ENCODE assay signal across 1 cellular context in the genomic region with DNA sequence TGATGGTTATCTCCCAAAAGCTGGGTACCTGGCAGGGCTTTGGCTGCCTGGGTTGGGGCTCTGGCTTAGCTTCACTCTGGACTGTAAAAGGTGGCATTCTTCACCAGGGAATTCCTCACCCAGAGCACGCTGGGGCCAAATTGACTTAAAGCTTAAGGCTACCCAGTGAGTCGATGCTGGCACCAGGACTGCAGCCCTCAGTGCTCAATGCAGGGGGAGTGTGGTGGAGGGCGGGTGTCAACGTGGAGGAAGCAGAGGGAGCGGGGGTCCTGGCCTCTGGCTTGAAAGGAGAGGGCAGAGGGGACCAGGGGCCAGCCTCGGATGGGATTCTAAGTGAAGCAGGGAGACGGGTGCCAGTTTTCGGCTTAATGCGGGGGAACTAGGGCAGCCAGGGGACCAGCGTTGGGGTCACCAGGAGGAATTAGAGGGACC.
TF ChIP-seq lines count a peak whose summit lies in the region.

No MANE protein-coding gene starts in this region.

TF ChIP-seq in H1, 55 proteins besides CTCF, POLR2A, EP300 and RAD21:
- TF ChIP-seq NRF1 (IDR thresholded peaks at IDR 0.05; ENCODE audit: low read depth, low read length) = no peak
- TF ChIP-seq, protein P1, sequence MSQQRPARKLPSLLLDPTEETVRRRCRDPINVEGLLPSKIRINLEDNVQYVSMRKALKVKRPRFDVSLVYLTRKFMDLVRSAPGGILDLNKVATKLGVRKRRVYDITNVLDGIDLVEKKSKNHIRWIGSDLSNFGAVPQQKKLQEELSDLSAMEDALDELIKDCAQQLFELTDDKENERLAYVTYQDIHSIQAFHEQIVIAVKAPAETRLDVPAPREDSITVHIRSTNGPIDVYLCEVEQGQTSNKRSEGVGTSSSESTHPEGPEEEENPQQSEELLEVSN (IDR thresholded peaks at IDR 0.05) = no peak
- TF ChIP-seq SIN3A (conservative IDR thresholded peaks at IDR 0.05 in 1 of 2, IDR thresholded peaks at IDR 0.05 in 1 of 2; ENCODE audit: low read depth in 1 of 2, low read length in 2 of 2) = no peak
- TF ChIP-seq CTBP2 (IDR thresholded peaks at IDR 0.05; ENCODE audit: borderline replicate concordance, insufficient read depth, insufficient read length, low read length) = no peak
- TF ChIP-seq NANOG (IDR thresholded peaks at IDR 0.05; ENCODE audit: insufficient read depth, low read depth, low read length, poor library complexity, severe bottlenecking) = no peak
- no peak for TF ChIP-seq SP1 (IDR thresholded peaks at IDR 0.05; ENCODE audit: low read depth, low read length)
- TF ChIP-seq TAF7 (optimal IDR thresholded peaks at IDR 0.05; ENCODE audit: borderline replicate concordance, low read depth, low read length) = no peak
- TF ChIP-seq MAFK (IDR thresholded peaks at IDR 0.05; ENCODE audit: low read depth, low read length) = no peak
- no peak for TF ChIP-seq SAP30 (IDR thresholded peaks at IDR 0.05; ENCODE audit: insufficient read depth, insufficient replicate concordance, low read length)
- TF ChIP-seq CHD2 (IDR thresholded peaks at IDR 0.05; ENCODE audit: low read length) = no peak
- TF ChIP-seq CEBPB (IDR thresholded peaks at IDR 0.05; ENCODE audit: low read depth, low read length) = no peak
- no peak for TF ChIP-seq HDAC6 (IDR thresholded peaks at IDR 0.05; ENCODE audit: low read depth, low read length)
- TF ChIP-seq CBX5 (IDR thresholded peaks at IDR 0.05; ENCODE audit: low read depth, low read length) = no peak
- no peak for TF ChIP-seq CBX8 (IDR thresholded peaks at IDR 0.05; ENCODE audit: borderline replicate concordance, low read depth, low read length)
- no peak for TF ChIP-seq JUN (IDR thresholded peaks at IDR 0.05; ENCODE audit: low read depth, low read length)
- no peak for TF ChIP-seq PHF8 (conservative IDR thresholded peaks at IDR 0.05; ENCODE audit: low read depth, low read length)
- TF ChIP-seq SP4 (IDR thresholded peaks at IDR 0.05; ENCODE audit: low read length) = no peak
- TF ChIP-seq, protein P2, sequence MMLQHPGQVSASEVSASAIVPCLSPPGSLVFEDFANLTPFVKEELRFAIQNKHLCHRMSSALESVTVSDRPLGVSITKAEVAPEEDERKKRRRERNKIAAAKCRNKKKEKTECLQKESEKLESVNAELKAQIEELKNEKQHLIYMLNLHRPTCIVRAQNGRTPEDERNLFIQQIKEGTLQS (IDR thresholded peaks at IDR 0.05; ENCODE audit: insufficient read depth, low read depth, low read length) = no peak
- TF ChIP-seq RFX5 (IDR thresholded peaks at IDR 0.05; ENCODE audit: borderline replicate concordance, low read depth, low read length) = no peak
